Comparison of ENCODE assay signal across 8 cellular contexts in genomic region chr13:49995535-49996165, GRCh38. TPM values are rescaled to one million over a fixed set of nuclear protein-coding genes. Genes with fewer than 3 reads are reported as not detected.
DNase-seq lines count a peak whose midpoint lies in the region; ATAC-seq and TF ChIP-seq lines count a peak whose summit lies in the region.

No MANE protein-coding gene starts in this region.

- H3K36me3 ChIP-seq in Peyer's patch (no peaks in the 10 kb centered on the region), endodermal cell (ENCODE audit: control insufficient read depth, insufficient read depth, low read length) (peaks cover 30% of the 10 kb centered on the region)

- no peak for TF ChIP-seq CTCF in Peyer's patch (IDR thresholded peaks at IDR 0.05)
- TF ChIP-seq CTCF in endodermal cell (conservative IDR thresholded peaks at IDR 0.05): no peak
- no peak for TF ChIP-seq CTCF in osteocyte (IDR thresholded peaks at IDR 0.05)

- H3K27me3 ChIP-seq in Peyer's patch: no peaks in the 10 kb centered on the region
- no peaks in the 10 kb centered on the region for H3K27me3 ChIP-seq in endodermal cell (ENCODE audit: control insufficient read depth, insufficient read depth, low read length, poor library complexity, severe bottlenecking)

- peak; percentile 31 for TF ChIP-seq POLR2A in GM18526 (IDR thresholded peaks at IDR 0.05; ENCODE audit: extremely low read depth, insufficient read length)
- no peak for TF ChIP-seq POLR2A in Peyer's patch (IDR thresholded peaks at IDR 0.05)

- peaks cover 2% of the 10 kb centered on the region for H3K27me3 Mint-ChIP-seq in endodermal cell (ENCODE audit: insufficient read depth)
- no peaks in the 10 kb centered on the region for H3K27me3 Mint-ChIP-seq in osteocyte (ENCODE audit: unreplicated experiment)

- H3K4me3 ChIP-seq in Peyer's patch (peak overlapping the region; percentile 83 to 89 (median 85)), endodermal cell (ENCODE audit: low read length) (peak overlapping the region; percentile 79)

- ATAC-seq in GM18909 (IDR thresholded peaks at IDR 0.05; ENCODE audit: poor library complexity, unreplicated experiment): no peak
- no peak for ATAC-seq in GM21526 (IDR thresholded peaks at IDR 0.05; ENCODE audit: low FRiP score, unreplicated experiment)
- ATAC-seq in GM21576 (IDR thresholded peaks at IDR 0.05; ENCODE audit: unreplicated experiment): no peak

- H3K4me1 Mint-ChIP-seq in endodermal cell (peaks cover 19% of the 10 kb centered on the region), osteocyte (ENCODE audit: unreplicated experiment) (peaks cover 33% of the 10 kb centered on the region)

- WGBS in endodermal cell (ENCODE audit: insufficient coverage in 1 of 2, insufficient read length in 1 of 2), 2 experiments: 60 to 65% methylated on average over 8 to 13 of the region's 15 CpGs

- peak overlapping the region; percentile 95 to 100 (median 100) for H3K27ac ChIP-seq in Peyer's patch
- H3K27ac ChIP-seq in endodermal cell (ENCODE audit: low read depth, low read length): no peak overlapping the region

- no peaks in the 10 kb centered on the region for H3K9me3 Mint-ChIP-seq in endodermal cell
- no peaks in the 10 kb centered on the region for H3K9me3 Mint-ChIP-seq in osteocyte (ENCODE audit: unreplicated experiment)

- peaks cover 6 to 19% (median 9%) of the 10 kb centered on the region in 4 donors for H3K4me1 ChIP-seq in Peyer's patch
- no peaks in the 10 kb centered on the region for H3K4me1 ChIP-seq in endodermal cell (ENCODE audit: control insufficient read depth, insufficient read depth, low read length)

- H3K27ac Mint-ChIP-seq in endodermal cell (no peak overlapping the region), osteocyte (ENCODE audit: unreplicated experiment) (peak overlapping the region; percentile 83)

- H3K36me3 Mint-ChIP-seq in endodermal cell (ENCODE audit: low read depth) (peaks cover 28% of the 10 kb centered on the region), osteocyte (ENCODE audit: unreplicated experiment) (peaks cover 20% of the 10 kb centered on the region)

- H3K9me3 ChIP-seq in Peyer's patch: no peaks in the 10 kb centered on the region
- no peaks in the 10 kb centered on the region for H3K9me3 ChIP-seq in endodermal cell (ENCODE audit: control insufficient read depth, low read length)

- H3K4me3 Mint-ChIP-seq in endodermal cell (peak overlapping the region; percentile 86), osteocyte (ENCODE audit: unreplicated experiment) (peak overlapping the region; percentile 74)

- H3K9ac ChIP-seq in endodermal cell (ENCODE audit: extremely low read depth, low read length, poor library complexity, severe bottlenecking): peak overlapping the region; percentile 59

- DNase-seq in Peyer's patch: peak in 1 of 3 donors; percentile 22
- DNase-seq in endodermal cell: no peak
- no peak for DNase-seq in osteocyte (ENCODE audit: extremely low spot score, unreplicated experiment)
- no peak for DNase-seq in effector CD4-positive, alpha-beta T cell

RNA-seq across cellular contexts. Expression of gene TRIM13, which starts 1.2 kb away (rescaled TPM):
- total RNA-seq in Peyer's patch (10 to 100 TPM; 11.4 to 16.8 (median 15.1) TPM), endodermal cell (10 to 100 TPM; 44.3 TPM), osteocyte (33.4 and 38.5 TPM in 2 replicates)
- 57.9 TPM for polyA plus RNA-seq in endodermal cell (2013, experiment 1 of 2)
- polyA plus RNA-seq in endodermal cell (2013, experiment 2 of 2): 54.4 TPM

RNA-seq across cellular contexts. Expression of gene KCNRG, which starts 19.6 kb away (rescaled TPM):
- 1 to 10 TPM in 2 of 4 donors, not detected in 2; 2.4 to 2.9 TPM for total RNA-seq in Peyer's patch
- 1 to 10 TPM in 1 of 2 donors, under 1 TPM in 1; 0.62 to 1.1 TPM for total RNA-seq in endodermal cell
- polyA plus RNA-seq in endodermal cell (2013, experiment 1 of 2): 2.0 TPM
- 2.7 TPM for polyA plus RNA-seq in endodermal cell (2013, experiment 2 of 2)
- 0.21 and 0.89 TPM in 2 replicates for total RNA-seq in osteocyte

RNA-seq across cellular contexts. Expression of gene SPRYD7, which starts 59.5 kb away (rescaled TPM):
- total RNA-seq in Peyer's patch: 10 to 100 TPM in 1 of 4 donors, 1 to 10 TPM in 3; 5.8 to 10.3 (median 7.3) TPM
- total RNA-seq in endodermal cell: 1 to 10 TPM; 2.0 to 5.6 TPM
- polyA plus RNA-seq in endodermal cell (2013, experiment 1 of 2): 5.3 TPM
- 5.1 TPM for polyA plus RNA-seq in endodermal cell (2013, experiment 2 of 2)
- total RNA-seq in osteocyte: 3.9 and 4.9 TPM in 2 replicates
